ENCODE assay signal across 8 cellular contexts in genomic region chr1:111515291-111516007, GRCh38. TPM values are rescaled to one million over a fixed set of nuclear protein-coding genes. Genes with fewer than 3 reads are reported as not detected.
DNase-seq lines count a peak whose midpoint lies in the region; ATAC-seq and TF ChIP-seq lines count a peak whose summit lies in the region.

No MANE protein-coding gene starts in this region.

- peak; percentile 33 for ATAC-seq in HG03432 (IDR thresholded peaks at IDR 0.05; ENCODE audit: unreplicated experiment)
- peak; percentile 58 to 61 for ATAC-seq in stimulated activated naive B cell treated with anti-CD40 and anti-IgM and Interleukin-4, amounts not matched to agents 10 μg/mL and 1 μg/mL and 100 μg/mL, for 72 hours (replicated peaks)

- H3K9me3 Mint-ChIP-seq in stimulated activated naive B cell treated with anti-CD40 and anti-IgM and Interleukin-4, amounts not matched to agents 10 μg/mL and 1 μg/mL and 100 μg/mL, for 72 hours = peaks cover 0 to 3% of the 10 kb centered on the region in 2 donors
- no peaks in the 10 kb centered on the region for H3K9me3 Mint-ChIP-seq in progenitor cell of endocrine pancreas (ENCODE audit: low read depth)

- no peaks in the 10 kb centered on the region for H3K36me3 ChIP-seq in adipocyte (ENCODE audit: control insufficient read depth, insufficient read depth, low read length, severe bottlenecking)

- peak overlapping the region; percentile 46 for H3K4me3 ChIP-seq in adipocyte (ENCODE audit: low read length)

- TF ChIP-seq CTCF in progenitor cell of endocrine pancreas (IDR thresholded peaks at IDR 0.05; ENCODE audit: unreplicated experiment) = no peak

- H3K4me1 Mint-ChIP-seq in stimulated activated naive B cell treated with anti-CD40 and anti-IgM and Interleukin-4, amounts not matched to agents 10 μg/mL and 1 μg/mL and 100 μg/mL, for 72 hours = peaks cover 48 to 64% of the 10 kb centered on the region in 2 donors
- H3K4me1 Mint-ChIP-seq in progenitor cell of endocrine pancreas (ENCODE audit: low read depth) = peaks cover 2% of the 10 kb centered on the region

- no peaks in the 10 kb centered on the region for H3K9me3 ChIP-seq in adipocyte (ENCODE audit: control insufficient read depth, low read length)

- peaks cover 5% of the 10 kb centered on the region for H3K4me1 ChIP-seq in adipocyte (ENCODE audit: control insufficient read depth, insufficient read depth, low read length)

- H3K27ac Mint-ChIP-seq in stimulated activated naive B cell treated with anti-CD40 and anti-IgM and Interleukin-4, amounts not matched to agents 10 μg/mL and 1 μg/mL and 100 μg/mL, for 72 hours = peak overlapping the region; percentile 97
- H3K27ac Mint-ChIP-seq in progenitor cell of endocrine pancreas = no peak overlapping the region

- peak overlapping the region; percentile 86 to 92 for H3K4me3 Mint-ChIP-seq in stimulated activated naive B cell treated with anti-CD40 and anti-IgM and Interleukin-4, amounts not matched to agents 10 μg/mL and 1 μg/mL and 100 μg/mL, for 72 hours
- no peak overlapping the region for H3K4me3 Mint-ChIP-seq in progenitor cell of endocrine pancreas (ENCODE audit: low read depth)

- no peaks in the 10 kb centered on the region for H3K27me3 ChIP-seq in adipocyte (replicated peaks; ENCODE audit: control insufficient read depth, insufficient read depth, low read length)

- H3K36me3 Mint-ChIP-seq in stimulated activated naive B cell treated with anti-CD40 and anti-IgM and Interleukin-4, amounts not matched to agents 10 μg/mL and 1 μg/mL and 100 μg/mL, for 72 hours = peaks cover 4 to 12% of the 10 kb centered on the region in 2 donors
- no peaks in the 10 kb centered on the region for H3K36me3 Mint-ChIP-seq in progenitor cell of endocrine pancreas (ENCODE audit: insufficient read depth)

- no peaks in the 10 kb centered on the region for H3K27me3 Mint-ChIP-seq in stimulated activated naive B cell treated with anti-CD40 and anti-IgM and Interleukin-4, amounts not matched to agents 10 μg/mL and 1 μg/mL and 100 μg/mL, for 72 hours
- no peaks in the 10 kb centered on the region for H3K27me3 Mint-ChIP-seq in progenitor cell of endocrine pancreas

- H3K9ac ChIP-seq in adipocyte (ENCODE audit: low read length) = peak overlapping the region; percentile 8

- DNase-seq in ELR (ENCODE audit: low read depth) (peak; percentile 84), adipocyte (ENCODE audit: low read depth) (peak; percentile 54), hepatic stellate cell (ENCODE audit: low spot score) (peak; percentile 70), progenitor cell of endocrine pancreas (ENCODE audit: low spot score, unreplicated experiment) (no peak), SIG-M5 (lab: John Stamatoyannopoulos, UW) (no peak), NCI-H1694 treated with DMSO at 0.1 percent for 48 hours (lab: John Stamatoyannopoulos, UW) (no peak)
- DNase-seq in stimulated activated naive B cell treated with anti-CD40 and anti-IgM and Interleukin-4, amounts not matched to agents 10 μg/mL and 1 μg/mL and 100 μg/mL, for 72 hours = peak; percentile 54

RNA-seq across cellular contexts. Expression of gene ADORA3, which starts 12.0 kb away (rescaled TPM):
- not detected in 2 replicates for total RNA-seq in progenitor cell of endocrine pancreas

RNA-seq across cellular contexts. Expression of gene TMIGD3, which starts 12.0 kb away (rescaled TPM):
- not detected in 2 replicates for total RNA-seq in progenitor cell of endocrine pancreas

RNA-seq across cellular contexts. Expression of gene C1orf162, which starts 41.7 kb away (rescaled TPM):
- 0.55 and 0.69 TPM in 2 replicates for total RNA-seq in progenitor cell of endocrine pancreas

Comparison
In these comparisons a context has a peak if more than half of its experiments do, and no peak if none do; other contexts are left out.
1. DNase-seq: peak in ELR (single experiment), adipocyte (single experiment), hepatic stellate cell (single experiment) and stimulated activated naive B cell treated with anti-CD40 and anti-IgM and Interleukin-4, amounts not matched to agents 10 μg/mL and 1 μg/mL and 100 μg/mL, for 72 hours (single experiment); none in progenitor cell of endocrine pancreas (single experiment), SIG-M5 (single experiment) and NCI-H1694 treated with DMSO at 0.1 percent for 48 hours (single experiment).